Comparison of ENCODE assay signal across 7 cellular contexts in the genomic region with DNA sequence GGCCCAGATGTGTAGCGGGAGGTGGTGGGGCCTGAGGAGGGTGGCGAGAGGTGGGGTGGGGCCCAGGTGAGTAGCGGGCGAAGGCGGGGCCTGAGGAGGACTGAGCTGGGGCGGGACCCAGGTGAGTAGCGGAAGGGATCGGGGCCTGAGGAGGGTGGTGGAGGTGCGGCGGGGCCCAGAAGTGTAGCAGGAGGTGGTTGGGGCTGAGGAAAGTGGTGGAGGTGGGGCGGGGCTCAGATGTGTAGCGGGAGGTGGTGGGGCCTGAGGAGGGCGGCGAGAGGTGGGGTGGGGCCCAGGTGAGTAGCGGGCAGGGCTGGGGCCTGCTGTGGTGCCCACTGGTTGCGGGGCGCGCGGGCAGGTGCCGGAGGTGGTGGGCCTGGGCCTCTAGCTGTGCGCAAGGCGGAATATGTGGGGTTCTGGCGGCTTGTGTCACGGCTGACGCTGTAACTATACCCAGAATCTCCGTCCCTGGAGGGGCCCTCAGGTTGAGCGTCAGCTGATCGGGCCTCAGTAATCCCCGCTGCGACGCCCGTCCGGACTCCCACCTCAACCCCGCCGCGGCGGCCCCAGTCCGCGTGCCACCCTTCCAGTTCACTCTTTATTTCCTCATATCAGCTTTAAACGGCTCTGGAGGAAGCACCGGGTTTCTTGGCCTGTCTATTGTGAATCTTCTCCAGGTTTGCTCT. TPM values are rescaled to one million over a fixed set of nuclear protein-coding genes. Genes with fewer than 3 reads are reported as not detected.
DNase-seq lines count a peak whose midpoint lies in the region; ATAC-seq and TF ChIP-seq lines count a peak whose summit lies in the region.

No MANE protein-coding gene starts in this region.

- BruUV-seq in mammary epithelial cell (replicated peaks; lab: Mats Ljungman, UMichigan) = no TSS peak

- intact Hi-C loops in mammary epithelial cell (cut with micrococcal nuclease) = loop anchor here (1.0 to 2.0 kb wide), 4 partner anchors 28 to 150 kb away; a partner anchor contains a TSS

- ATAC-seq in GM21737 (IDR thresholded peaks at IDR 0.05; ENCODE audit: unreplicated experiment) = peak; percentile 0

- H3K36me3 ChIP-seq in mammary epithelial cell (ENCODE audit: insufficient read depth, low read length) = peaks cover 9% of the 10 kb centered on the region
- H3K36me3 ChIP-seq in stomach smooth muscle (ENCODE audit: control insufficient read depth in 2 of 2, insufficient read depth in 2 of 2, low read length in 2 of 2) = peaks cover 13 to 14% of the 10 kb centered on the region in 2 donors

- TF ChIP-seq CTCF in NB4 (IDR thresholded peaks at IDR 0.05; ENCODE audit: low read depth, low read length) (no peak), mammary epithelial cell (conservative IDR thresholded peaks at IDR 0.05 in 1 of 2, IDR thresholded peaks at IDR 0.05 in 1 of 2; ENCODE audit: extremely low read depth in 1 of 2, insufficient read depth in 1 of 2, low read depth in 1 of 2, low read length in 2 of 2) (no peak)

- 3% methylated on average over 13 of the region's 41 CpGs for WGBS in mammary epithelial cell (ENCODE audit: low coverage, missing lambda C conversion rate)

- H3K79me2 ChIP-seq in mammary epithelial cell (ENCODE audit: insufficient read depth, low read length) = peaks cover 38% of the 10 kb centered on the region

- H3K9me3 ChIP-seq in mammary epithelial cell (replicated peaks; ENCODE audit: insufficient read depth, low read length) (no peaks in the 10 kb centered on the region), stomach smooth muscle (ENCODE audit: control insufficient read depth in 2 of 2, low read length in 2 of 2) (no peaks in the 10 kb centered on the region)

- H4K20me1 ChIP-seq in mammary epithelial cell (ENCODE audit: insufficient read depth, low read length) = no peaks in the 10 kb centered on the region

- DNase-seq in ELR (ENCODE audit: low read depth) = peak; percentile 32
- DNase-seq in NB4 (ENCODE audit: low read depth) = peak; percentile 75
- DNase-seq in mammary epithelial cell = no peak
- DNase-seq in left kidney (ENCODE audit: low read depth, low spot score) = peak; percentile 59
- no peak for DNase-seq in kidney glomerular epithelial cell (lab: John Stamatoyannopoulos, UW)

- no peaks in the 10 kb centered on the region for H3K27me3 ChIP-seq in mammary epithelial cell (ENCODE audit: insufficient read depth, low read length)
- H3K27me3 ChIP-seq in stomach smooth muscle (ENCODE audit: control insufficient read depth in 1 of 2, insufficient read depth in 2 of 2, low read length in 2 of 2) = no peaks in the 10 kb centered on the region

- dilution Hi-C loops in mammary epithelial cell (cut with HindIII; ENCODE audit: low sequenced_read_pairs) = no loop called here

- peak overlapping the region; percentile 94 for H3K4me2 ChIP-seq in mammary epithelial cell (ENCODE audit: insufficient read depth, low read depth, low read length)

- H3K4me3 ChIP-seq in NB4 (ENCODE audit: low read depth, low read length) (peak overlapping the region; percentile 79), mammary epithelial cell (replicated peaks in 1 of 3; ENCODE audit: insufficient read depth in 1 of 3, low read depth in 2 of 3, low read length in 3 of 3) (peak overlapping the region; percentile 55 to 64 (median 64)), stomach smooth muscle (ENCODE audit: low read length in 2 of 2) (peak overlapping the region; percentile 99 to 100)

- H3K4me1 ChIP-seq in mammary epithelial cell (ENCODE audit: insufficient read depth, low read length) (peaks cover 13% of the 10 kb centered on the region), stomach smooth muscle (ENCODE audit: control insufficient read depth, insufficient read depth, low read length) (peaks cover 12% of the 10 kb centered on the region)

- peak overlapping the region; percentile 54 for H2AFZ ChIP-seq in mammary epithelial cell (ENCODE audit: low read depth, low read length)

- in situ Hi-C loops in mammary epithelial cell (cut with MboI; ENCODE audit: low sequenced_read_pairs in 2 of 2) = no loop called here

- CTCF ChIA-PET in mammary epithelial cell (lab: Charles Lee; ENCODE audit: low non-redundant PET) = interaction anchor here (0.5 to 1.0 kb wide), 2 partner anchors 7 to 253 kb away, joined by 3 read pairs; a partner anchor contains a TSS

- peak overlapping the region; percentile 81 for H3K9ac ChIP-seq in mammary epithelial cell (ENCODE audit: insufficient read depth, low read length)
- peak overlapping the region; percentile 73 to 98 for H3K9ac ChIP-seq in stomach smooth muscle (ENCODE audit: low read length in 2 of 2)

- H3K27ac ChIP-seq in mammary epithelial cell (ENCODE audit: insufficient read depth, low read depth, low read length) (peak overlapping the region; percentile 76), stomach smooth muscle (ENCODE audit: low read length) (peak overlapping the region; percentile 92)

- peak; percentile 27 for TF ChIP-seq POLR2A in NB4 (IDR thresholded peaks at IDR 0.05; ENCODE audit: extremely low read depth, insufficient read length)

RNA-seq across cellular contexts. Expression of a gene that starts 0.9 kb away (rescaled TPM):
- 100 to 1,000 TPM; 101 to 106 TPM for total RNA-seq in mammary epithelial cell
- 156 TPM for polyA plus RNA-seq in mammary epithelial cell
- polyA minus RNA-seq in mammary epithelial cell = 37.1 TPM

RNA-seq across cellular contexts. Expression of a gene that starts 7.6 kb away (rescaled TPM):
- total RNA-seq in mammary epithelial cell = 10 to 100 TPM; 75.3 to 85.8 TPM
- polyA plus RNA-seq in mammary epithelial cell = 89.8 TPM
- polyA minus RNA-seq in mammary epithelial cell = 68.7 TPM

RNA-seq across cellular contexts. Expression of a gene that starts 27.5 kb away (rescaled TPM):
- total RNA-seq in mammary epithelial cell = 10 to 100 TPM; 15.3 to 20.9 TPM
- polyA plus RNA-seq in mammary epithelial cell = 45.1 TPM
- 25.6 TPM for polyA minus RNA-seq in mammary epithelial cell

RNA-seq across cellular contexts. Expression of a gene that starts 29.8 kb away (rescaled TPM):
- 10 to 100 TPM in 1 of 2 donors, 1 to 10 TPM in 1; 9.0 to 10.1 TPM for total RNA-seq in mammary epithelial cell
- polyA plus RNA-seq in mammary epithelial cell = 10.2 TPM
- 16.4 TPM for polyA minus RNA-seq in mammary epithelial cell

RNA-seq across cellular contexts. Expression of a gene that starts 46.1 kb away (rescaled TPM):
- under 1 TPM; 0.33 to 0.92 TPM for total RNA-seq in mammary epithelial cell
- polyA plus RNA-seq in mammary epithelial cell = 0.42 TPM
- not detected for polyA minus RNA-seq in mammary epithelial cell

Comparison
In these comparisons a context has a peak if more than half of its experiments do, and no peak if none do; other contexts are left out.
1. DNase-seq: peak in ELR (single experiment), NB4 (single experiment) and left kidney (single experiment); none in mammary epithelial cell (single experiment) and kidney glomerular epithelial cell (single experiment).
2. Peak in every context shown above with its lines, with median percentiles within 50 percentile points of each other: H3K4me3 ChIP-seq.